ENCODE assay signal across 8 cellular contexts in genomic region chr6:166341915-166342292, GRCh38. TPM values are rescaled to one million over a fixed set of nuclear protein-coding genes. Genes with fewer than 3 reads are reported as not detected.
DNase-seq lines count a peak whose midpoint lies in the region; ATAC-seq and TF ChIP-seq lines count a peak whose summit lies in the region.

No MANE protein-coding gene starts in this region.

- intact Hi-C loops in Panc1 (cut with micrococcal nuclease; ENCODE audit: unreplicated experiment) (loop anchor here (5.0 kb wide), 1 partner anchor 40 kb away; the partner anchor contains the start of gene MPC1), dorsolateral prefrontal cortex (cut with DNase I) (loop anchor here (1.0 to 5.0 kb wide), 3 partner anchors 41 to 65 kb away; partner anchors contain the start of gene MPC1 (in 1 of the 2))

- TSS peak; percentile 85 for BruUV-seq in Panc1 (replicated peaks; lab: Mats Ljungman, UMichigan)

- H3K27me3 ChIP-seq in Panc1 (ENCODE audit: control insufficient read depth, insufficient read depth, low read length) = no peaks in the 10 kb centered on the region
- H3K27me3 ChIP-seq in dorsolateral prefrontal cortex = no peaks in the 10 kb centered on the region

- ATAC-seq in Panc1 (peak; percentile 23), HG03469 (IDR thresholded peaks at IDR 0.05; ENCODE audit: unreplicated experiment) (no peak), GM21515 (IDR thresholded peaks at IDR 0.05; ENCODE audit: unreplicated experiment) (no peak)

- POLR2A ChIA-PET in Panc1 (lab: Charles Lee) = interaction anchor here (0.5 to 0.7 kb wide), 2 partner anchors 32 to 243 kb away, joined by 3 to 6 read pairs; no protein-coding TSS in a partner anchor

- in situ Hi-C loops in Panc1 (cut with HindIII; ENCODE audit: low pct_unique_long_range_greater_than_20kb, low sequenced_read_pairs) = no loop called here

- DNase-seq in Panc1 (ENCODE audit: low read depth, low spot score) (no peak), dorsolateral prefrontal cortex (peak in 1 of 10 donors; percentile 14), myocyte (ENCODE audit: low read depth) (peak; percentile 22), NCI-H1694 treated with DMSO at 0.1 percent for 48 hours (lab: John Stamatoyannopoulos, UW) (no peak), DMS114 treated with DMSO at 0.1 percent for 48 hours (lab: John Stamatoyannopoulos, UW; ENCODE audit: unreplicated experiment) (no peak)

- H3K27ac ChIP-seq in Panc1 (ENCODE audit: low read length) = peak overlapping the region; percentile 97
- peak overlapping the region in 57 of 59 donors; percentile 12 to 98 (median 90) for H3K27ac ChIP-seq in dorsolateral prefrontal cortex

- peaks cover 5% of the 10 kb centered on the region; the same call in 1 of the 2 replicates for H3K4me1 ChIP-seq in Panc1 (ENCODE audit: control insufficient read depth, insufficient read depth, low read length)

- no peaks in the 10 kb centered on the region for H3K9me3 ChIP-seq in Panc1 (ENCODE audit: control insufficient read depth, insufficient read depth, low read depth, low read length)

- H3K4me3 ChIP-seq in GM08714 (ENCODE audit: low read length) = peak overlapping the region; percentile 100
- H3K4me3 ChIP-seq in Panc1 (ENCODE audit: low read depth in 2 of 2, low read length in 2 of 2) = peak overlapping the region; percentile 78 to 100
- peak overlapping the region; percentile 63 to 100 (median 96) for H3K4me3 ChIP-seq in dorsolateral prefrontal cortex

- TF ChIP-seq CTCF in Panc1 (IDR thresholded peaks at IDR 0.05) (no peak), dorsolateral prefrontal cortex (IDR thresholded peaks at IDR 0.05 in 54 of 56, conservative IDR thresholded peaks at IDR 0.05 in 2 of 56; ENCODE audit: low read depth in 1 of 56, partially characterized antibody in 56 of 56) (no peak)

- CTCF ChIA-PET in Panc1 (lab: Charles Lee) = no interaction called here

- H3K36me3 ChIP-seq in Panc1 (ENCODE audit: control insufficient read depth, insufficient read depth, low read length) = peaks cover 7% of the 10 kb centered on the region; the same call in 1 of the 2 replicates

RNA-seq across cellular contexts. Expression of gene SFT2D1, which starts 0.4 kb away (rescaled TPM):
- 54.1 TPM for total RNA-seq in Panc1 (2021; ENCODE audit: unreplicated experiment)
- polyA plus RNA-seq in Panc1 (2012; ENCODE audit: insufficient read length) = 43.7 TPM
- 10 to 100 TPM; 32.7 to 79.7 (median 45.4) TPM for total RNA-seq in dorsolateral prefrontal cortex
- total RNA-seq in myocyte = 28.8 and 38.1 TPM in 2 replicates
- 33.6 TPM for polyA plus RNA-seq in myocyte (2012)

RNA-seq across cellular contexts. Expression of gene PRR18, which starts 33.7 kb away (rescaled TPM):
- 0.23 TPM for total RNA-seq in Panc1 (2021; ENCODE audit: unreplicated experiment)
- 0.15 TPM for polyA plus RNA-seq in Panc1 (2012; ENCODE audit: insufficient read length)
- 100 to 1,000 TPM in 13 of 120 experiments, 10 to 100 TPM in 105, 1 to 10 TPM in 2; 7.1 to 260 (median 51.2) TPM for total RNA-seq in dorsolateral prefrontal cortex
- total RNA-seq in myocyte = 0.21 TPM in 1 of 2 replicates, not detected in the other
- polyA plus RNA-seq in myocyte (2012) = not detected

RNA-seq across cellular contexts. Expression of gene MPC1, which starts 40.8 kb away (rescaled TPM):
- total RNA-seq in Panc1 (2021; ENCODE audit: unreplicated experiment) = 7.0 TPM
- 14.2 TPM for polyA plus RNA-seq in Panc1 (2012; ENCODE audit: insufficient read length)
- total RNA-seq in dorsolateral prefrontal cortex = 100 to 1,000 TPM in 23 of 120 experiments, 10 to 100 TPM in 97; 59.1 to 146 (median 85.0) TPM
- 34.2 and 85.5 TPM in 2 replicates for total RNA-seq in myocyte
- 32.6 TPM for polyA plus RNA-seq in myocyte (2012)
